In genomic region chr4:65669008-65669971, GRCh38 we compare ENCODE assay signal across 9 cellular contexts. TPM values are rescaled to one million over a fixed set of nuclear protein-coding genes. Genes with fewer than 3 reads are reported as not detected.
DNase-seq lines count a peak whose midpoint lies in the region; ATAC-seq, FAIRE-seq and TF ChIP-seq lines count a peak whose summit lies in the region.
"Had no signal": no experiment of that assay in that cellular context is flagged by ENCODE, and none has a peak within 500 bp of the region (broad histone marks: within the 10 kb centered on the region; RNA-seq: fewer than 3 reads in every experiment).

No MANE protein-coding gene starts in this region.

- ATAC-seq in pancreas (peak; percentile 21 to 32 (median 22)), HG02870 (IDR thresholded peaks at IDR 0.05; ENCODE audit: unreplicated experiment) (no peak)

- peak; percentile 21 for DNase-seq in Ammon's horn (ENCODE audit: low spot score)
- no peak for DNase-seq in NT2/D1 (ENCODE audit: low read depth, low spot score)
- no peak for DNase-seq in fibroblast of villous mesenchyme (ENCODE audit: low read depth)
- peak in 3 of 6 donors; percentile 13 to 76 (median 59) for DNase-seq in pancreas
- DNase-seq in NCI-H446 treated with DMSO at 0.1 percent for 48 hours (lab: John Stamatoyannopoulos, UW): no peak
- DNase-seq in HCEC 1CT: no peak
- no peak for DNase-seq in cortex of kidney (lab: John Stamatoyannopoulos, UW)

- WGBS in pancreas, 2 donors: 3% methylated on average over 46 to 59 of the region's 59 CpGs

- no peak overlapping the region for H3K27ac ChIP-seq in pancreas

- H3K4me3 ChIP-seq in NT2/D1 (ENCODE audit: insufficient read length, low read depth) (peak overlapping the region; percentile 51), fibroblast of villous mesenchyme (ENCODE audit: low read depth, low read length) (peak overlapping the region; percentile 45), pancreas (peak overlapping the region in 2 of 4 donors; percentile 27 to 44)

- no peak for FAIRE-seq in pancreas (lab: Jason Lieb, UNC)

- intact Hi-C loops in pancreas (cut with DNase I): no loop called here

- H3K4me1 ChIP-seq in NT2/D1 (ENCODE audit: insufficient read depth, insufficient read length) (peaks cover 3% of the 10 kb centered on the region), pancreas (peaks cover 0 to 10% (median 3%) of the 10 kb centered on the region in 3 donors)

- H3K9me3 ChIP-seq in NT2/D1 (ENCODE audit: insufficient read depth, low read length) (no peaks in the 10 kb centered on the region), pancreas (no peaks in the 10 kb centered on the region)

- TF ChIP-seq CTCF in fibroblast of villous mesenchyme (IDR thresholded peaks at IDR 0.05; ENCODE audit: insufficient read depth, low read depth, low read length) (no peak), pancreas (IDR thresholded peaks at IDR 0.05) (no peak)

- H3K36me3 ChIP-seq in NT2/D1 (ENCODE audit: insufficient read depth, insufficient read length, low read length) (no peaks in the 10 kb centered on the region), pancreas (no peaks in the 10 kb centered on the region)

- H3K27me3 ChIP-seq in NT2/D1 (ENCODE audit: insufficient read depth, insufficient read length) (peaks cover 63% of the 10 kb centered on the region), pancreas (peaks cover 0 to 25% (median 2%) of the 10 kb centered on the region in 4 donors)

- peak overlapping the region; percentile 74 for H3K9ac ChIP-seq in NT2/D1 (ENCODE audit: insufficient read length, low read depth)

RNA-seq across cellular contexts. Expression of gene EPHA5, which starts 1.0 kb away (rescaled TPM):
- total RNA-seq in fibroblast of villous mesenchyme (0.32 and 0.43 TPM in 2 replicates), pancreas (under 1 TPM in 1 of 6 donors, not detected in 5; 0.12 TPM)
- under 1 TPM in 1 of 2 donors, not detected in 1; under 0.01 TPM for polyA plus RNA-seq in pancreas
- total RNA-seq: T-helper 2 cell treated with Interferon-gamma antibody and Interleukin-4, amounts not matched to agents 100 ng/mL and 5 ng/mL, for 36 hours had no signal
